ENCODE assay signal across 10 cellular contexts in the genomic region with DNA sequence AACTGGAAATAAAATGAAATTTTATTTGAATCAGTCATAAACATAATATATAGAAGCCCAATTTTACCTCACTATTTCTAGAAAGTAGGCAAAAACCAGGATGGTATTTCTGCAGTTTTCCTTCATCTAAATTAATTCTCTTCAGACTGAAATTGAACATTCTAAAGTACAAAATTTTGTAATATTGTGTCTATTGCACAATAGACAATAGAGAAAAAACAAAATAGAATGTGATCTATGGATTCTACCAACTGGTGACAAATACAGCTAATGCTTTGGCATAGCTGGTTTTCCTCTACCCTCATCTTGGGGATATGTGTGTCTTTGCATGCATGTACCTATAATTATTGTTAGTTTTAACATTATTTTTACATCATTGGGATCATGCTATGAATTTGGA.
"Had no signal": no experiment of that assay in that cellular context is flagged by ENCODE, and none has a peak within 500 bp of the region (broad histone marks: within the 10 kb centered on the region; RNA-seq: fewer than 3 reads in every experiment).

No MANE protein-coding gene starts in this region.

- H2AFZ ChIP-seq: GM23248, GM23338 had no signal

- H3K4me1 Mint-ChIP-seq: GM23338, H9 had no signal

- H3K9ac ChIP-seq: GM23248 had no signal

- ATAC-seq: GM23338, HCT116 had no signal

- H3K4me2 ChIP-seq: GM23338 had no signal

- H3K27ac ChIP-seq: GM23248 had no signal

- H3K9me3 Mint-ChIP-seq: GM23338, H9 had no signal

- H3K4me3 Mint-ChIP-seq: GM23338, H9, HFFc6 had no signal

- H3K4me1 ChIP-seq: HAP-1 had no signal

- H3K9me3 ChIP-seq: HAP-1 had no signal

- H3K4me3 ChIP-seq: GM23248, GM23338, HAP-1 had no signal

- H3K27ac Mint-ChIP-seq: GM23338, H9, HFFc6 had no signal

- FAIRE-seq: H54 had no signal

- DNase-seq: GM23248, GOT3, H7, H9, HCEC 1CT, HFFc6 had no signal

- H3K36me3 ChIP-seq: HAP-1 had no signal
